ENCODE assay signal across 2 cellular contexts in the genomic region with DNA sequence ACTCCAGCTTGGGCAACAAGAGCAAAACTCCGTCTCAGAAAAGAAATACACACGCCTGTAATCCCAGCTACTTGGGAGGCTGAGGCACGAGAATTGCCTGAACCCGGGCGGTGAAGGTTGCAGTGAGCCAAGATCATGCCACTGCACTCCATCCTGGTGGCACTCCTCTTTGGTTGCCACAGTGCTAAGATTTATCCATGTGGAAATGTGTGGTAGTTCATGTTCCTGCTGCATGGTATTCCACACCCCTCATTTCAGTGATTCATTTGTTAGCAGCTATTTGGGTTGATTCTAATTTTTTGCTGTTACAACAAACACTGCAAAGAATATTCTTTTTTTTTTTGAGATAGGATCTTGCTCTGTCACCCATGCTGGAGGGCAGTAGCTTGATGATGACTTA.
TF ChIP-seq lines count a peak whose summit lies in the region.

No MANE protein-coding gene starts in this region.

TF ChIP-seq in A549, 52 proteins besides CTCF, POLR2A, EP300 and RAD21 (continued from another document):
- no peak for TF ChIP-seq KDM1A (IDR thresholded peaks at IDR 0.05; ENCODE audit: low read depth)
- no peak for TF ChIP-seq FOSB (CRISPR knock-in tag; IDR thresholded peaks at IDR 0.05)
- TF ChIP-seq FOXS1 (CRISPR knock-in tag; IDR thresholded peaks at IDR 0.05), result no peak
- no peak for TF ChIP-seq RNF2 (IDR thresholded peaks at IDR 0.05; ENCODE audit: borderline replicate concordance, low read depth)
- TF ChIP-seq, protein P1, sequence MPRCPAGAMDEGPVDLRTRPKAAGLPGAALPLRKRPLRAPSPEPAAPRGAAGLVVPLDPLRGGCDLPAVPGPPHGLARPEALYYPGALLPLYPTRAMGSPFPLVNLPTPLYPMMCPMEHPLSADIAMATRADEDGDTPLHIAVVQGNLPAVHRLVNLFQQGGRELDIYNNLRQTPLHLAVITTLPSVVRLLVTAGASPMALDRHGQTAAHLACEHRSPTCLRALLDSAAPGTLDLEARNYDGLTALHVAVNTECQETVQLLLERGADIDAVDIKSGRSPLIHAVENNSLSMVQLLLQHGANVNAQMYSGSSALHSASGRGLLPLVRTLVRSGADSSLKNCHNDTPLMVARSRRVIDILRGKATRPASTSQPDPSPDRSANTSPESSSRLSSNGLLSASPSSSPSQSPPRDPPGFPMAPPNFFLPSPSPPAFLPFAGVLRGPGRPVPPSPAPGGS (IDR thresholded peaks at IDR 0.05), result no peak
- TF ChIP-seq HOXB13 (CRISPR knock-in tag; IDR thresholded peaks at IDR 0.05; ENCODE audit: low read depth), result no peak
- no peak for TF ChIP-seq ZFP36 (IDR thresholded peaks at IDR 0.05; ENCODE audit: borderline replicate concordance, partially characterized antibody)
- TF ChIP-seq ZSCAN20 (CRISPR knock-in tag; IDR thresholded peaks at IDR 0.05), result no peak
- no peak for TF ChIP-seq HOXA7 (CRISPR knock-in tag; IDR thresholded peaks at IDR 0.05)
- TF ChIP-seq, protein P2, sequence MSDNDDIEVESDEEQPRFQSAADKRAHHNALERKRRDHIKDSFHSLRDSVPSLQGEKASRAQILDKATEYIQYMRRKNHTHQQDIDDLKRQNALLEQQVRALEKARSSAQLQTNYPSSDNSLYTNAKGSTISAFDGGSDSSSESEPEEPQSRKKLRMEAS (IDR thresholded peaks at IDR 0.05), result no peak
- TF ChIP-seq KDM5A (IDR thresholded peaks at IDR 0.05), result no peak
TF ChIP-seq in A549: peak in this region for 0.

TF ChIP-seq in HEK293, 187 proteins besides CTCF, POLR2A, EP300 and RAD21 (continued from another document):
- TF ChIP-seq FEZF1 (tag by site-specific recombination; IDR thresholded peaks at IDR 0.05) (no peak), GLIS1 (tag by site-specific recombination; IDR thresholded peaks at IDR 0.05) (peak; percentile 46; the same call in 1 of the 2 replicates), WT1 (tag by site-specific recombination; IDR thresholded peaks at IDR 0.05) (no peak)
